ENCODE assay signal across 1 cellular context in the genomic region with DNA sequence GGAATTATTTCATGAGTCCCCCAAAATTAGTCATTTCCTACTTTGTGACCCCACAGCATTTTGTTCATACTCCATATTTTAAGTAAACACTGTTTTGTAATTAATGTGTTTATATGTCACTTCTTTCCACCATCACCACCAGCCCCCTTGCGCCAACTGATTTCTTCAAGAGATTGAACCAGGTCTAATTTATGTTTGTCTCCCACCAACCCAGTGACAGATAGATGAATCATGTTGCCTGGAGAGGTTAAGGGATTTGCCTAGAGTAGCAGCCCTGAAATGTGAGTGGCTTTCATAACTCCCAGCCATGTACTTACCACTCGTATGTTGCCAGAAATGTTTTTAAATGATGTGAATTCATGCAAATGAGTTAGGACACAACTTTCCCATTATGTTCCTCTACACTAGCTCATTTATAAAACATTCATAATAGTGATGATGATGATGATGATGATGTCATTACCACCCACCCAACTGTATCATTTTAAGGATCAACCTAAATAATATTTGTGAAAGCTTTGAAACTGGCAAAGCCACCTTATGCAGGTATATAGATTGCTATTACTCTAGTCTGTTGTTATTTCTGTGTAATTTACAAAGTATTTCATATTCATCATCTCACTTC.
TF ChIP-seq lines count a peak whose summit lies in the region.

No MANE protein-coding gene starts in this region.

TF ChIP-seq in GM23338, 12 proteins besides CTCF, POLR2A, EP300 and RAD21 (continued from another document):
- TF ChIP-seq, protein P1, sequence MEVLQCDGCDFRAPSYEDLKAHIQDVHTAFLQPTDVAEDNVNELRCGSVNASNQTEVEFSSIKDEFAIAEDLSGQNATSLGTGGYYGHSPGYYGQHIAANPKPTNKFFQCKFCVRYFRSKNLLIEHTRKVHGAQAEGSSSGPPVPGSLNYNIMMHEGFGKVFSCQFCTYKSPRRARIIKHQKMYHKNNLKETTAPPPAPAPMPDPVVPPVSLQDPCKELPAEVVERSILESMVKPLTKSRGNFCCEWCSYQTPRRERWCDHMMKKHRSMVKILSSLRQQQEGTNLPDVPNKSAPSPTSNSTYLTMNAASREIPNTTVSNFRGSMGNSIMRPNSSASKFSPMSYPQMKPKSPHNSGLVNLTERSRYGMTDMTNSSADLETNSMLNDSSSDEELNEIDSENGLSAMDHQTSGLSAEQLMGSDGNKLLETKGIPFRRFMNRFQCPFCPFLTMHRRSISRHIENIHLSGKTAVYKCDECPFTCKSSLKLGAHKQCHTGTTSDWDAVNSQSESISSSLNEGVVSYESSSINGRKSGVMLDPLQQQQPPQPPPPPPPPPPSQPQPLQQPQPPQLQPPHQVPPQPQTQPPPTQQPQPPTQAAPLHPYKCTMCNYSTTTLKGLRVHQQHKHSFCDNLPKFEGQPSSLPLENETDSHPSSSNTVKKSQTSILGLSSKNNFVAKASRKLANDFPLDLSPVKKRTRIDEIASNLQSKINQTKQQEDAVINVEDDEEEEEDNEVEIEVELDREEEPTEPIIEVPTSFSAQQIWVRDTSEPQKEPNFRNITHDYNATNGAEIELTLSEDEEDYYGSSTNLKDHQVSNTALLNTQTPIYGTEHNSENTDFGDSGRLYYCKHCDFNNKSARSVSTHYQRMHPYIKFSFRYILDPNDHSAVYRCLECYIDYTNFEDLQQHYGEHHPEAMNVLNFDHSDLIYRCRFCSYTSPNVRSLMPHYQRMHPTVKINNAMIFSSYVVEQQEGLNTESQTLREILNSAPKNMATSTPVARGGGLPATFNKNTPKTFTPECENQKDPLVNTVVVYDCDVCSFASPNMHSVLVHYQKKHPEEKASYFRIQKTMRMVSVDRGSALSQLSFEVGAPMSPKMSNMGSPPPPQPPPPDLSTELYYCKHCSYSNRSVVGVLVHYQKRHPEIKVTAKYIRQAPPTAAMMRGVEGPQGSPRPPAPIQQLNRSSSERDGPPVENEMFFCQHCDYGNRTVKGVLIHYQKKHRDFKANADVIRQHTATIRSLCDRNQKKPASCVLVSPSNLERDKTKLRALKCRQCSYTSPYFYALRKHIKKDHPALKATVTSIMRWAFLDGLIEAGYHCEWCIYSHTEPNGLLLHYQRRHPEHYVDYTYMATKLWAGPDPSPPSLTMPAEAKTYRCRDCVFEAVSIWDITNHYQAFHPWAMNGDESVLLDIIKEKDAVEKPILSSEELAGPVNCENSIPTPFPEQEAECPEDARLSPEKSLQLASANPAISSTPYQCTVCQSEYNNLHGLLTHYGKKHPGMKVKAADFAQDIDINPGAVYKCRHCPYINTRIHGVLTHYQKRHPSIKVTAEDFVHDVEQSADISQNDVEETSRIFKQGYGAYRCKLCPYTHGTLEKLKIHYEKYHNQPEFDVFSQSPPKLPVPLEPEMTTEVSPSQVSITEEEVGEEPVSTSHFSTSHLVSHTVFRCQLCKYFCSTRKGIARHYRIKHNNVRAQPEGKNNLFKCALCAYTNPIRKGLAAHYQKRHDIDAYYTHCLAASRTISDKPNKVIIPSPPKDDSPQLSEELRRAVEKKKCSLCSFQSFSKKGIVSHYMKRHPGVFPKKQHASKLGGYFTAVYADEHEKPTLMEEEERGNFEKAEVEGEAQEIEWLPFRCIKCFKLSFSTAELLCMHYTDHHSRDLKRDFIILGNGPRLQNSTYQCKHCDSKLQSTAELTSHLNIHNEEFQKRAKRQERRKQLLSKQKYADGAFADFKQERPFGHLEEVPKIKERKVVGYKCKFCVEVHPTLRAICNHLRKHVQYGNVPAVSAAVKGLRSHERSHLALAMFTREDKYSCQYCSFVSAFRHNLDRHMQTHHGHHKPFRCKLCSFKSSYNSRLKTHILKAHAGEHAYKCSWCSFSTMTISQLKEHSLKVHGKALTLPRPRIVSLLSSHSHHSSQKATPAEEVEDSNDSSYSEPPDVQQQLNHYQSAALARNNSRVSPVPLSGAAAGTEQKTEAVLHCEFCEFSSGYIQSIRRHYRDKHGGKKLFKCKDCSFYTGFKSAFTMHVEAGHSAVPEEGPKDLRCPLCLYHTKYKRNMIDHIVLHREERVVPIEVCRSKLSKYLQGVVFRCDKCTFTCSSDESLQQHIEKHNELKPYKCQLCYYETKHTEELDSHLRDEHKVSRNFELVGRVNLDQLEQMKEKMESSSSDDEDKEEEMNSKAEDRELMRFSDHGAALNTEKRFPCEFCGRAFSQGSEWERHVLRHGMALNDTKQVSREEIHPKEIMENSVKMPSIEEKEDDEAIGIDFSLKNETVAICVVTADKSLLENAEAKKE (CRISPR knock-in tag; IDR thresholded peaks at IDR 0.05) = no peak
- TF ChIP-seq ZNF114 (CRISPR knock-in tag; IDR thresholded peaks at IDR 0.05) (no peak), JUNB (IDR thresholded peaks at IDR 0.05; ENCODE audit: unreplicated experiment) (no peak)
- TF ChIP-seq, protein P2, sequence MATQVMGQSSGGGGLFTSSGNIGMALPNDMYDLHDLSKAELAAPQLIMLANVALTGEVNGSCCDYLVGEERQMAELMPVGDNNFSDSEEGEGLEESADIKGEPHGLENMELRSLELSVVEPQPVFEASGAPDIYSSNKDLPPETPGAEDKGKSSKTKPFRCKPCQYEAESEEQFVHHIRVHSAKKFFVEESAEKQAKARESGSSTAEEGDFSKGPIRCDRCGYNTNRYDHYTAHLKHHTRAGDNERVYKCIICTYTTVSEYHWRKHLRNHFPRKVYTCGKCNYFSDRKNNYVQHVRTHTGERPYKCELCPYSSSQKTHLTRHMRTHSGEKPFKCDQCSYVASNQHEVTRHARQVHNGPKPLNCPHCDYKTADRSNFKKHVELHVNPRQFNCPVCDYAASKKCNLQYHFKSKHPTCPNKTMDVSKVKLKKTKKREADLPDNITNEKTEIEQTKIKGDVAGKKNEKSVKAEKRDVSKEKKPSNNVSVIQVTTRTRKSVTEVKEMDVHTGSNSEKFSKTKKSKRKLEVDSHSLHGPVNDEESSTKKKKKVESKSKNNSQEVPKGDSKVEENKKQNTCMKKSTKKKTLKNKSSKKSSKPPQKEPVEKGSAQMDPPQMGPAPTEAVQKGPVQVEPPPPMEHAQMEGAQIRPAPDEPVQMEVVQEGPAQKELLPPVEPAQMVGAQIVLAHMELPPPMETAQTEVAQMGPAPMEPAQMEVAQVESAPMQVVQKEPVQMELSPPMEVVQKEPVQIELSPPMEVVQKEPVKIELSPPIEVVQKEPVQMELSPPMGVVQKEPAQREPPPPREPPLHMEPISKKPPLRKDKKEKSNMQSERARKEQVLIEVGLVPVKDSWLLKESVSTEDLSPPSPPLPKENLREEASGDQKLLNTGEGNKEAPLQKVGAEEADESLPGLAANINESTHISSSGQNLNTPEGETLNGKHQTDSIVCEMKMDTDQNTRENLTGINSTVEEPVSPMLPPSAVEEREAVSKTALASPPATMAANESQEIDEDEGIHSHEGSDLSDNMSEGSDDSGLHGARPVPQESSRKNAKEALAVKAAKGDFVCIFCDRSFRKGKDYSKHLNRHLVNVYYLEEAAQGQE (IDR thresholded peaks at IDR 0.05; ENCODE audit: unreplicated experiment) = no peak
